In the genomic region with DNA sequence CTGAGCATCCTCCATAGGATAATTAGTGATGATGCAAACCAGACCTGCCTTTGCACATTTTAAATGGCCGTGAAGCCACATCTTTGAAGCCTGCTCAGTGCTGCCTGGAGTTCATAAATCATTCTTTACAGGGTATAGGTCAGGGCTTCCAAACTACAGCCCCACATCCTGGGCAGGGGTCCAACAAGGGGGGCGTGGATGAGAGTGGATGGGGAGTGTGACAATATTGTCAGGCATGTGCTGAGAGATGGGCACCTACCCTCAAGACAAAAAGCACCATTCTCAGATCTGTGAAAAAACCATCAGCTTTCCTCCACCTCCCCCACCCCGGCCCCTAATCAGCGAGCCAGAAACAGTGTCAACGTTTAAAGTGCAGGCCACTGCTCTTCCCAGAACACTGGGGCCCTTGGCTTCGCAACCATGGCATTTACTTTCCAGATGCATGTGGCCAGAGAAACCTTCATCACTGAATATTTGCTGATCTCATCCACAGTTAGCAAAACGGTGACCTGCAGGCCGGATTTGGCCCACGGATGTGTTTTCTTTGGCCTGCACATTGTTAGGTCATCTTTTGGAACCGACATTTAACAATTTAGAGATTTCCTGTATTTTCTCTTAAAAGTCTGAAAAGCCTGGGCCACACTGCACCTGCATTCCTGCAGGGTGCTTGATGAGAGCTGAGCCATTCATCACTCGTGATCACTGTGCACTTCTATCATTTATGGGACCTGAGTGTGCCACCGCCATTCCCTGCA, we compare ENCODE assay signal across 13 cellular contexts.
DNase-seq lines count a peak whose midpoint lies in the region; ATAC-seq and TF ChIP-seq lines count a peak whose summit lies in the region.
"Had no signal": no experiment of that assay in that cellular context is flagged by ENCODE, and none has a peak within 500 bp of the region (broad histone marks: within the 10 kb centered on the region; RNA-seq: fewer than 3 reads in every experiment).

No MANE protein-coding gene starts in this region.

- peak; percentile 81 for DNase-seq in A172 (ENCODE audit: low spot score)
- DNase-seq in HFFc6, result peak; percentile 66
- peak; percentile 85 for DNase-seq in choroid plexus epithelial cell (ENCODE audit: low read depth)
- DNase-seq in left lobe of liver (ENCODE audit: low spot score), result peak; percentile 91
- no peak for DNase-seq in middle frontal gyrus (ENCODE audit: extremely low spot score, low spot score)
- DNase-seq in amygdala (lab: John Stamatoyannopoulos, UW), result no peak
- DNase-seq: activated CD4-positive, alpha-beta T cell treated with anti-CD3 and anti-CD28 coated beads for 48 hours; Peyer's patch had no signal

- TF ChIP-seq CTCF in HFFc6 (IDR thresholded peaks at IDR 0.05), result no peak
- TF ChIP-seq CTCF in choroid plexus epithelial cell (conservative IDR thresholded peaks at IDR 0.05; ENCODE audit: low read depth, low read length), result no peak

- H3K27ac Mint-ChIP-seq in HFFc6, result peak overlapping the region; percentile 88

- ATAC-seq in left lobe of liver, result peak; percentile 80
- ATAC-seq in HG02588 (IDR thresholded peaks at IDR 0.05; ENCODE audit: unreplicated experiment), result no peak
- ATAC-seq in GM21423 (IDR thresholded peaks at IDR 0.05; ENCODE audit: unreplicated experiment), result no peak

- peak overlapping the region; percentile 46; the same call in 1 of the 2 replicates for H3K4me3 Mint-ChIP-seq in HFFc6
- H3K4me3 Mint-ChIP-seq: brain had no signal

- no peak overlapping the region for H3K4me3 ChIP-seq in choroid plexus epithelial cell (ENCODE audit: low read depth, low read length)
- H3K4me3 ChIP-seq: BLaER1 treated with 17β-estradiol and CSF1 and Interleukin-3, amounts not matched to agents 10 nM and 100 nM; hepatocyte; Peyer's patch had no signal

- no peaks in the 10 kb centered on the region; the same call in 1 of the 2 replicates for H3K27me3 Mint-ChIP-seq in HFFc6 (ENCODE audit: insufficient read depth)
- H3K27me3 Mint-ChIP-seq: brain had no signal

- H3K9me3 Mint-ChIP-seq in HFFc6, result no peaks in the 10 kb centered on the region

- peaks cover 57% of the 10 kb centered on the region for H3K4me1 Mint-ChIP-seq in HFFc6 (ENCODE audit: low read depth)

- peaks cover 4% of the 10 kb centered on the region for H3K36me3 Mint-ChIP-seq in HFFc6 (ENCODE audit: low read depth)
- H3K36me3 Mint-ChIP-seq: brain had no signal

Comparison
In these comparisons a context has a peak if more than half of its experiments do, and no peak if none do; other contexts are left out.
1. DNase-seq: peak in A172 (single experiment), HFFc6 (single experiment), choroid plexus epithelial cell (single experiment) and left lobe of liver (single experiment); none in middle frontal gyrus (single experiment) and amygdala (0 of 56).